7 cellular contexts compared by ENCODE assay signal in genomic region chr19:9324584-9324962, GRCh38. TPM values are rescaled to one million over a fixed set of nuclear protein-coding genes. Genes with fewer than 3 reads are reported as not detected.
DNase-seq lines count a peak whose midpoint lies in the region; ATAC-seq lines count a peak whose summit lies in the region.

No MANE protein-coding gene starts in this region.

- H3K36me3 ChIP-seq in HUES6 (ENCODE audit: control insufficient read depth, insufficient read depth, low read length): peaks cover 16% of the 10 kb centered on the region

- H3K27me3 Mint-ChIP-seq in activated T-helper 17 cell treated with anti-CD3 and anti-CD28 coated beads, Interleukin-2, amount 50 U/mL, for 72 hours: no peaks in the 10 kb centered on the region
- H3K27me3 Mint-ChIP-seq in immature natural killer cell (ENCODE audit: low read depth in 3 of 3): peaks cover 10 to 14% (median 11%) of the 10 kb centered on the region in 3 donors

- H3K27ac ChIP-seq in HUES6 (ENCODE audit: low read depth, low read length) (0 out of 2 replicates have a peak overlapping the region, but pooled peaks have one; percentile 64), substantia nigra (ENCODE audit: low read depth, low read length, poor library complexity, severe bottlenecking) (peak overlapping the region; percentile 81)

- peak overlapping the region; percentile 55 for H3K9ac ChIP-seq in HUES6 (ENCODE audit: low read length)

- H3K9me3 Mint-ChIP-seq in activated T-helper 17 cell treated with anti-CD3 and anti-CD28 coated beads, Interleukin-2, amount 50 U/mL, for 72 hours: no peaks in the 10 kb centered on the region
- peaks cover 10 to 36% (median 13%) of the 10 kb centered on the region in 6 donors for H3K9me3 Mint-ChIP-seq in immature natural killer cell

- no peaks in the 10 kb centered on the region for H3K27me3 ChIP-seq in HUES6 (ENCODE audit: control insufficient read depth, insufficient read depth, low read length)

- DNase-seq in immature natural killer cell (no peak), substantia nigra (lab: John Stamatoyannopoulos, UW) (peak in 1 of 49 donors; percentile 16), mesenteric fat pad (ENCODE audit: low spot score) (no peak), COR-L47 (lab: John Stamatoyannopoulos, UW) (no peak)

- H3K4me3 Mint-ChIP-seq in activated T-helper 17 cell treated with anti-CD3 and anti-CD28 coated beads, Interleukin-2, amount 50 U/mL, for 72 hours: peak overlapping the region; percentile 89
- peak overlapping the region; percentile 95 to 99 (median 97) for H3K4me3 Mint-ChIP-seq in immature natural killer cell

- peak overlapping the region; percentile 84 for H3K4me3 ChIP-seq in HUES6 (ENCODE audit: low read depth, low read length)

- peaks cover 8% of the 10 kb centered on the region for H3K4me1 Mint-ChIP-seq in activated T-helper 17 cell treated with anti-CD3 and anti-CD28 coated beads, Interleukin-2, amount 50 U/mL, for 72 hours
- H3K4me1 Mint-ChIP-seq in immature natural killer cell: peaks cover 34 to 54% of the 10 kb centered on the region in 2 donors

- H3K4me1 ChIP-seq in HUES6 (ENCODE audit: control insufficient read depth, insufficient read depth, low read length): no peaks in the 10 kb centered on the region

- no peak for ATAC-seq in activated T-helper 17 cell treated with anti-CD3 and anti-CD28 coated beads, Interleukin-2, amount 50 U/mL, for 72 hours (replicated peaks)
- ATAC-seq in GM21390 (IDR thresholded peaks at IDR 0.05; ENCODE audit: unreplicated experiment): no peak

- peaks cover 50% of the 10 kb centered on the region for H3K36me3 Mint-ChIP-seq in activated T-helper 17 cell treated with anti-CD3 and anti-CD28 coated beads, Interleukin-2, amount 50 U/mL, for 72 hours (ENCODE audit: low read depth)
- H3K36me3 Mint-ChIP-seq in immature natural killer cell: peaks cover 24 to 30% (median 28%) of the 10 kb centered on the region in 3 donors

- H3K9me3 ChIP-seq in HUES6 (ENCODE audit: control insufficient read depth, insufficient read depth, low read depth, low read length): peaks cover 46% of the 10 kb centered on the region

- peak overlapping the region; percentile 93 for H3K27ac Mint-ChIP-seq in activated T-helper 17 cell treated with anti-CD3 and anti-CD28 coated beads, Interleukin-2, amount 50 U/mL, for 72 hours
- H3K27ac Mint-ChIP-seq in immature natural killer cell: peak overlapping the region; percentile 81 to 99 (median 96)

RNA-seq across cellular contexts. Expression of gene ZNF559, which starts 0.6 kb away (rescaled TPM):
- 10 to 100 TPM in 1 of 2 donors, 1 to 10 TPM in 1; 3.9 to 14.3 TPM for total RNA-seq in activated T-helper 17 cell treated with anti-CD3 and anti-CD28 coated beads, Interleukin-2, amount 50 U/mL, for 72 hours
- polyA plus RNA-seq in immature natural killer cell: 10 to 100 TPM; 12.3 to 26.4 (median 16.4) TPM
- 9.7 TPM for total RNA-seq in mesenteric fat pad

RNA-seq across cellular contexts. Expression of gene ZNF699, which starts 14.9 kb away (rescaled TPM):
- 1 to 10 TPM; 3.7 to 8.7 TPM for total RNA-seq in activated T-helper 17 cell treated with anti-CD3 and anti-CD28 coated beads, Interleukin-2, amount 50 U/mL, for 72 hours
- 10 to 100 TPM in 2 of 3 donors, 1 to 10 TPM in 1; 8.1 to 11.0 (median 10.9) TPM for polyA plus RNA-seq in immature natural killer cell
- 3.6 TPM for total RNA-seq in mesenteric fat pad

RNA-seq across cellular contexts. Expression of gene ZNF177, which starts 38.2 kb away (rescaled TPM):
- 1 to 10 TPM in 1 of 2 donors, under 1 TPM in 1; 0.35 to 1.8 TPM for total RNA-seq in activated T-helper 17 cell treated with anti-CD3 and anti-CD28 coated beads, Interleukin-2, amount 50 U/mL, for 72 hours
- under 1 TPM in 1 of 3 donors, not detected in 2; 0.52 TPM for polyA plus RNA-seq in immature natural killer cell
- total RNA-seq in mesenteric fat pad: 0.48 TPM
